Comparison of ENCODE assay signal across 8 cellular contexts in genomic region chr16:84599528-84600202, GRCh38. TPM values are rescaled to one million over a fixed set of nuclear protein-coding genes. Genes with fewer than 3 reads are reported as not detected.
DNase-seq lines count a peak whose midpoint lies in the region; ATAC-seq, FAIRE-seq and TF ChIP-seq lines count a peak whose summit lies in the region.

No MANE protein-coding gene starts in this region.

- DNase-seq in M059J (ENCODE audit: low read depth) (peak; percentile 78), endothelial cell of umbilical vein (ENCODE audit: low read depth, low spot score) (peak; percentile 91), NCI-H2107 (lab: John Stamatoyannopoulos, UW) (no peak)
- peak; percentile 90 for DNase-seq in activated CD4-positive, alpha-beta memory T cell treated with anti-CD3 and anti-CD28 coated beads for 36 hours
- DNase-seq in stimulated activated CD8-positive, alpha-beta memory T cell treated with anti-CD3 and anti-CD28 coated beads, Interleukin-4, amount 100 ng/mL, for 24 hours (ENCODE audit: low read depth) = peak; percentile 64

- intact Hi-C loops in activated CD4-positive, alpha-beta memory T cell treated with anti-CD3 and anti-CD28 coated beads for 36 hours (cut with micrococcal nuclease) = loop anchor here (1.0 to 5.0 kb wide), 6 partner anchors 9 to 482 kb away; partner anchors contain the start of gene MBTPS1
- intact Hi-C loops in endothelial cell of umbilical vein (cut with micrococcal nuclease) = loop anchor here (1.0 to 2.0 kb wide), 3 partner anchors 19 to 67 kb away; partner anchors contain the start of gene COTL1

- peak; percentile 96 for FAIRE-seq in endothelial cell of umbilical vein (lab: Jason Lieb, UNC)

- H3K79me2 ChIP-seq in ACC112 (ENCODE audit: control insufficient read depth, insufficient read depth, low read length, unreplicated experiment) (peaks cover 70% of the 10 kb centered on the region), endothelial cell of umbilical vein (ENCODE audit: control insufficient read depth, insufficient read depth, low read length) (peaks cover 66% of the 10 kb centered on the region)

- H3K4me1 Mint-ChIP-seq in activated CD4-positive, alpha-beta memory T cell treated with anti-CD3 and anti-CD28 coated beads for 36 hours (ENCODE audit: low read depth) = peaks cover 88% of the 10 kb centered on the region

- H3K27ac Mint-ChIP-seq in activated CD4-positive, alpha-beta memory T cell treated with anti-CD3 and anti-CD28 coated beads for 36 hours = peak overlapping the region; percentile 96

- peaks cover 9% of the 10 kb centered on the region; the same call in 1 of the 2 replicates for H3K36me3 ChIP-seq in ACC112 (ENCODE audit: insufficient read depth, low read length)
- peaks cover 0 to 2% of the 10 kb centered on the region in 2 experiments for H3K36me3 ChIP-seq in endothelial cell of umbilical vein (ENCODE audit: control insufficient read depth in 2 of 2, extremely low read depth in 1 of 2, insufficient read depth in 2 of 2, low read length in 2 of 2)

- dilution Hi-C loops in endothelial cell of umbilical vein (cut with MboI; ENCODE audit: extremely low pct_ligation_motif_present, low sequenced_read_pairs) = loop anchor here (25.0 kb wide), 1 partner anchor 87 kb away; the partner anchor contains the start of gene MEAK7

- H3K27me3 ChIP-seq in ACC112 (ENCODE audit: insufficient read depth, low read length) (no peaks in the 10 kb centered on the region), endothelial cell of umbilical vein (ENCODE audit: control insufficient read depth in 2 of 2, insufficient read depth in 2 of 2, low read length in 2 of 2) (no peaks in the 10 kb centered on the region), mononuclear cell (ENCODE audit: insufficient read depth, low read length) (no peaks in the 10 kb centered on the region)

- H3K4me3 ChIP-seq in ACC112 (ENCODE audit: low read depth, low read length) = peak overlapping the region; percentile 62
- H3K4me3 ChIP-seq in endothelial cell of umbilical vein (replicated peaks in 1 of 3; ENCODE audit: insufficient read depth in 1 of 3, low read depth in 1 of 3, low read length in 3 of 3) = peak overlapping the region in 1 of 3 experiments; percentile 43
- peak overlapping the region; percentile 14 for H3K4me3 ChIP-seq in mononuclear cell (ENCODE audit: low read length)

- POLR2A ChIA-PET in activated CD4-positive, alpha-beta memory T cell treated with anti-CD3 and anti-CD28 coated beads for 36 hours (lab: Charles Lee) = interaction anchor here (0.6 to 5.0 kb wide), 10 partner anchors 9 to 101 kb away, joined by 3 to 54 read pairs (median 9); partner anchors contain the start of gene COTL1
- POLR2A ChIA-PET in endothelial cell of umbilical vein (lab: Charles Lee) = interaction anchor here (1.4 kb wide), 1 partner anchor 68 kb away, joined by 9 read pairs; no protein-coding TSS in a partner anchor

- CTCF ChIA-PET in activated CD4-positive, alpha-beta memory T cell treated with anti-CD3 and anti-CD28 coated beads for 36 hours (lab: Charles Lee) = interaction anchor here (0.6 to 4.7 kb wide), 14 partner anchors 9 to 127 kb away, joined by 3 to 35 read pairs (median 6); no protein-coding TSS in a partner anchor
- CTCF ChIA-PET in endothelial cell of umbilical vein (lab: Charles Lee) = interaction anchor here (0.8 to 3.4 kb wide), 9 partner anchors 14 to 126 kb away, joined by 3 to 23 read pairs (median 5); partner anchors contain the start of gene COTL1

- H3K9ac ChIP-seq in endothelial cell of umbilical vein (replicated peaks; ENCODE audit: extremely low read depth, insufficient read depth, low read length) = peak overlapping the region; percentile 42

- peak; percentile 29 for ATAC-seq in GM18907 (IDR thresholded peaks at IDR 0.05; ENCODE audit: unreplicated experiment)

- peaks cover 32% of the 10 kb centered on the region for H3K36me3 Mint-ChIP-seq in activated CD4-positive, alpha-beta memory T cell treated with anti-CD3 and anti-CD28 coated beads for 36 hours

- H3K9me3 Mint-ChIP-seq in activated CD4-positive, alpha-beta memory T cell treated with anti-CD3 and anti-CD28 coated beads for 36 hours = no peaks in the 10 kb centered on the region

- H2AFZ ChIP-seq in ACC112 (ENCODE audit: low read length, unreplicated experiment) (no peak overlapping the region), endothelial cell of umbilical vein (ENCODE audit: low read depth, low read length) (no peak overlapping the region)

- H3K9me3 ChIP-seq in endothelial cell of umbilical vein (replicated peaks; ENCODE audit: control insufficient read depth, insufficient read depth, low read length) (no peaks in the 10 kb centered on the region), mononuclear cell (ENCODE audit: low read depth, low read length) (no peaks in the 10 kb centered on the region)

- peak overlapping the region; percentile 96 for H3K27ac ChIP-seq in ACC112 (ENCODE audit: low read depth, low read length)
- H3K27ac ChIP-seq in endothelial cell of umbilical vein (ENCODE audit: insufficient read depth, low read depth, low read length) = peak overlapping the region; percentile 82

- peak overlapping the region; percentile 72 for H3K4me3 Mint-ChIP-seq in activated CD4-positive, alpha-beta memory T cell treated with anti-CD3 and anti-CD28 coated beads for 36 hours

- H3K27me3 Mint-ChIP-seq in activated CD4-positive, alpha-beta memory T cell treated with anti-CD3 and anti-CD28 coated beads for 36 hours = no peaks in the 10 kb centered on the region

- H3K4me2 ChIP-seq in endothelial cell of umbilical vein (ENCODE audit: insufficient read depth, low read length) = peak overlapping the region; percentile 81

- BruUV-seq in endothelial cell of umbilical vein (replicated peaks; lab: Mats Ljungman, UMichigan) = no TSS peak

- TF ChIP-seq CTCF in endothelial cell of umbilical vein (IDR thresholded peaks at IDR 0.05; ENCODE audit: extremely low read depth in 1 of 2, insufficient read depth in 1 of 2, low read depth in 1 of 2, low read length in 2 of 2) = no peak

- no peaks in the 10 kb centered on the region for H4K20me1 ChIP-seq in endothelial cell of umbilical vein (replicated peaks; ENCODE audit: control insufficient read depth, extremely low read depth, insufficient read depth, low read length)

- peak; percentile 51 for TF ChIP-seq POLR2A in endothelial cell of umbilical vein (IDR thresholded peaks at IDR 0.05; ENCODE audit: low read depth, low read length)

- H3K4me1 ChIP-seq in ACC112 (ENCODE audit: control insufficient read depth, insufficient read depth, low read length, unreplicated experiment) (peaks cover 59% of the 10 kb centered on the region), endothelial cell of umbilical vein (ENCODE audit: control insufficient read depth, extremely low read depth, insufficient read depth, low read length) (peaks cover 62% of the 10 kb centered on the region), mononuclear cell (ENCODE audit: insufficient read depth, low read length) (peaks cover 92% of the 10 kb centered on the region)

- H3K9me1 ChIP-seq in endothelial cell of umbilical vein (replicated peaks; ENCODE audit: control insufficient read depth, extremely low read depth, insufficient read depth, low read length) = no peaks in the 10 kb centered on the region

TF ChIP-seq in endothelial cell of umbilical vein, 7 proteins besides CTCF, POLR2A, EP300 and RAD21:
- no peak for TF ChIP-seq MYC (IDR thresholded peaks at IDR 0.05; ENCODE audit: low read depth, low read length)
- TF ChIP-seq FOS (IDR thresholded peaks at IDR 0.05; ENCODE audit: borderline replicate concordance, insufficient read depth, low read length) = no peak
- TF ChIP-seq POLR2AphosphoS5 (IDR thresholded peaks at IDR 0.05; ENCODE audit: insufficient read depth, low read depth, low read length) = peak; percentile 62
- no peak for TF ChIP-seq GATA2 (IDR thresholded peaks at IDR 0.05; ENCODE audit: insufficient read depth, insufficient read length, low read depth, low read length)
- TF ChIP-seq JUN (IDR thresholded peaks at IDR 0.05; ENCODE audit: borderline replicate concordance, insufficient read depth, insufficient read length, low read depth) = no peak
- no peak for TF ChIP-seq MAX (IDR thresholded peaks at IDR 0.05; ENCODE audit: insufficient read depth, insufficient read length)
- no peak for TF ChIP-seq EZH2 (IDR thresholded peaks at IDR 0.05; ENCODE audit: borderline replicate concordance, low read depth, low read length, severe bottlenecking)

RNA-seq across cellular contexts. Expression of gene COTL1, which starts 18.2 kb away (rescaled TPM):
- total RNA-seq in M059J (2014; rRNA removed; shearing (Covaris generic)) = 270 and 331 TPM in 2 replicates
- total RNA-seq in activated CD4-positive, alpha-beta memory T cell treated with anti-CD3 and anti-CD28 coated beads for 36 hours = 100 to 1,000 TPM; 358 to 364 TPM
- 132 and 200 TPM in 2 replicates for total RNA-seq in endothelial cell of umbilical vein
- 65.6 and 90.0 TPM in 2 replicates for polyA plus RNA-seq in endothelial cell of umbilical vein
- polyA plus RNA-seq in endothelial cell of umbilical vein (2011; cell fraction: cytosol; rRNA removed) = 99.8 and 106 TPM in 2 replicates
- 39.3 and 41.3 TPM in 2 replicates for polyA plus RNA-seq in endothelial cell of umbilical vein (2011; cell fraction: nucleus; rRNA removed)
- 193 and 246 TPM in 2 replicates for polyA plus RNA-seq in endothelial cell of umbilical vein (2012)
- 33.3 and 35.2 TPM in 2 replicates for polyA minus RNA-seq in endothelial cell of umbilical vein
- 48.9 TPM for polyA minus RNA-seq in endothelial cell of umbilical vein (2011; cell fraction: cytosol; rRNA and poly(A)+ RNA removed)
- polyA minus RNA-seq in endothelial cell of umbilical vein (2011; cell fraction: nucleus; rRNA and poly(A)+ RNA removed) = 11.0 and 14.6 TPM in 2 replicates
- 528 TPM for total RNA-seq in mononuclear cell

RNA-seq across cellular contexts. Expression of gene KLHL36, which starts 48.6 kb away (rescaled TPM):
- 23.5 and 39.6 TPM in 2 replicates for total RNA-seq in M059J (2014; rRNA removed; shearing (Covaris generic))
- total RNA-seq in activated CD4-positive, alpha-beta memory T cell treated with anti-CD3 and anti-CD28 coated beads for 36 hours = 10 to 100 TPM; 56.1 to 56.8 TPM
- 33.3 and 38.8 TPM in 2 replicates for total RNA-seq in endothelial cell of umbilical vein
- polyA plus RNA-seq in endothelial cell of umbilical vein = 31.3 and 36.4 TPM in 2 replicates
- 18.3 and 23.5 TPM in 2 replicates for polyA plus RNA-seq in endothelial cell of umbilical vein (2011; cell fraction: cytosol; rRNA removed)
- 60.0 and 67.8 TPM in 2 replicates for polyA plus RNA-seq in endothelial cell of umbilical vein (2011; cell fraction: nucleus; rRNA removed)
- 17.6 and 24.1 TPM in 2 replicates for polyA plus RNA-seq in endothelial cell of umbilical vein (2012)
- polyA minus RNA-seq in endothelial cell of umbilical vein = 44.8 and 47.5 TPM in 2 replicates
- polyA minus RNA-seq in endothelial cell of umbilical vein (2011; cell fraction: cytosol; rRNA and poly(A)+ RNA removed) = 13.3 TPM
- polyA minus RNA-seq in endothelial cell of umbilical vein (2011; cell fraction: nucleus; rRNA and poly(A)+ RNA removed) = 28.2 and 33.0 TPM in 2 replicates
- total RNA-seq in mononuclear cell = 53.0 TPM
